In genomic region chr1:44672956-44673674, GRCh38 we compare ENCODE assay signal across 9 cellular contexts. TPM values are rescaled to one million over a fixed set of nuclear protein-coding genes. Genes with fewer than 3 reads are reported as not detected.
A peak's percentile ranks its signal among the peaks of the same experiment; 100 is the strongest.
DNase-seq lines count a peak whose midpoint lies in the region; ATAC-seq and TF ChIP-seq lines count a peak whose summit lies in the region.
"Had no signal": no experiment of that assay in that cellular context is flagged by ENCODE, and none has a peak within 500 bp of the region (broad histone marks: within the 10 kb centered on the region; RNA-seq: fewer than 3 reads in every experiment).

No MANE protein-coding gene starts in this region.

- intact Hi-C loops in Right ventricle myocardium superior (cut with DNase I) (no loop called here), body of pancreas (cut with DNase I) (no loop called here)

- peaks cover 15% of the 10 kb centered on the region for H3K4me1 ChIP-seq in cardiac muscle cell (ENCODE audit: low read depth)
- peaks cover 40% of the 10 kb centered on the region for H3K4me1 ChIP-seq in body of pancreas
- H3K4me1 ChIP-seq in urinary bladder (ENCODE audit: insufficient read depth) = no peaks in the 10 kb centered on the region

- no peak for TF ChIP-seq POLR2A in body of pancreas (IDR thresholded peaks at IDR 0.05)

- peak overlapping the region; percentile 59 for H3K4me3 ChIP-seq in cardiac muscle cell
- no peak overlapping the region for H3K4me3 ChIP-seq in body of pancreas
- peak overlapping the region; percentile 51 for H3K4me3 ChIP-seq in urinary bladder (ENCODE audit: low read depth, low read length)

- no peak for TF ChIP-seq CTCF in cardiac muscle cell (IDR thresholded peaks at IDR 0.05; ENCODE audit: low read depth, low read length)
- TF ChIP-seq CTCF in body of pancreas (IDR thresholded peaks at IDR 0.05) = no peak

- H3K9me3 ChIP-seq in cardiac muscle cell (ENCODE audit: low read depth) = no peaks in the 10 kb centered on the region
- H3K9me3 ChIP-seq in body of pancreas = no peaks in the 10 kb centered on the region

- WGBS in body of pancreas, 2 donors = 74 to 82% methylated on average over 12 to 14 of the region's 14 CpGs
- WGBS in urinary bladder = 68% methylated on average over 14 of the region's 14 CpGs

- ATAC-seq in Right ventricle myocardium superior (ENCODE audit: poor library complexity) = no peak
- ATAC-seq in body of pancreas = no peak

- H3K27ac ChIP-seq in cardiac muscle cell = peak overlapping the region; percentile 89
- peak overlapping the region; percentile 90 to 99 (median 98) for H3K27ac ChIP-seq in body of pancreas
- H3K27ac ChIP-seq in urinary bladder (ENCODE audit: low read depth) = peak overlapping the region; percentile 86

- no peak for DNase-seq in cardiac muscle cell (ENCODE audit: low read depth in 1 of 2, low spot score in 1 of 2)
- DNase-seq in Right ventricle myocardium superior = no peak
- no peak for DNase-seq in body of pancreas
- peak; percentile 67 for DNase-seq in mesenteric fat pad (ENCODE audit: low spot score)
- no peak for DNase-seq in stimulated activated CD4-positive, alpha-beta T cell treated with anti-CD3 and anti-CD28 coated beads, Interleukin-1b, Interleukin-23, amount 100 ng/mL, for 48 hours
- no peak for DNase-seq in foreskin melanocyte
- DNase-seq in SKM-1 (lab: John Stamatoyannopoulos, UW; ENCODE audit: unreplicated experiment) = no peak

- H3K27me3 ChIP-seq in cardiac muscle cell = no peaks in the 10 kb centered on the region
- H3K27me3 ChIP-seq in body of pancreas = no peaks in the 10 kb centered on the region

- H3K36me3 ChIP-seq in cardiac muscle cell (no peaks in the 10 kb centered on the region), body of pancreas (replicated peaks in 1 of 2; ENCODE audit: insufficient read depth in 1 of 2, low read depth in 2 of 2) (no peaks in the 10 kb centered on the region), urinary bladder (ENCODE audit: insufficient read depth) (no peaks in the 10 kb centered on the region)

RNA-seq across cellular contexts. Expression of gene TMEM53, which starts 1.2 kb away (rescaled TPM):
- total RNA-seq in cardiac muscle cell (15.2 and 23.6 TPM in 2 replicates), Right ventricle myocardium superior (8.1 TPM), body of pancreas (1 to 10 TPM; 6.2 to 7.6 TPM), mesenteric fat pad (16.8 TPM), urinary bladder (2.4 TPM)
- polyA plus RNA-seq in cardiac muscle cell (29.7 and 43.0 TPM in 2 replicates), urinary bladder (13.2 TPM)

RNA-seq across cellular contexts. Expression of gene ARMH1, which starts 1.4 kb away (rescaled TPM):
- 2.4 and 5.7 TPM in 2 replicates for total RNA-seq in cardiac muscle cell
- polyA plus RNA-seq in cardiac muscle cell = 2.8 and 9.0 TPM in 2 replicates
- total RNA-seq in Right ventricle myocardium superior = 0.83 TPM
- total RNA-seq in body of pancreas = 1 to 10 TPM in 1 of 2 donors, not detected in 1; 1.0 TPM
- 1.9 TPM for total RNA-seq in mesenteric fat pad
- 1.4 TPM for total RNA-seq in urinary bladder
- 3.5 TPM for polyA plus RNA-seq in urinary bladder
- total RNA-seq: glomerular endothelial cell had no signal

RNA-seq across cellular contexts. Expression of gene RNU5D-1, which starts 57.9 kb away (rescaled TPM):
- total RNA-seq in cardiac muscle cell (not detected in 2 replicates), Right ventricle myocardium superior (not detected), body of pancreas (not detected), mesenteric fat pad (not detected), urinary bladder (not detected)
- polyA plus RNA-seq in cardiac muscle cell (not detected in 2 replicates), urinary bladder (not detected)
- total RNA-seq: glomerular endothelial cell had no signal

Comparison
In these comparisons a context has a peak if more than half of its experiments do, and no peak if none do; other contexts are left out.
1. H3K4me3 ChIP-seq: peak in cardiac muscle cell (single experiment) and urinary bladder (single experiment); none in body of pancreas (0 of 2).
2. Peak in every context shown above with its lines, with median percentiles within 50 percentile points of each other: H3K27ac ChIP-seq.